8 cellular contexts compared by ENCODE assay signal in the genomic region with DNA sequence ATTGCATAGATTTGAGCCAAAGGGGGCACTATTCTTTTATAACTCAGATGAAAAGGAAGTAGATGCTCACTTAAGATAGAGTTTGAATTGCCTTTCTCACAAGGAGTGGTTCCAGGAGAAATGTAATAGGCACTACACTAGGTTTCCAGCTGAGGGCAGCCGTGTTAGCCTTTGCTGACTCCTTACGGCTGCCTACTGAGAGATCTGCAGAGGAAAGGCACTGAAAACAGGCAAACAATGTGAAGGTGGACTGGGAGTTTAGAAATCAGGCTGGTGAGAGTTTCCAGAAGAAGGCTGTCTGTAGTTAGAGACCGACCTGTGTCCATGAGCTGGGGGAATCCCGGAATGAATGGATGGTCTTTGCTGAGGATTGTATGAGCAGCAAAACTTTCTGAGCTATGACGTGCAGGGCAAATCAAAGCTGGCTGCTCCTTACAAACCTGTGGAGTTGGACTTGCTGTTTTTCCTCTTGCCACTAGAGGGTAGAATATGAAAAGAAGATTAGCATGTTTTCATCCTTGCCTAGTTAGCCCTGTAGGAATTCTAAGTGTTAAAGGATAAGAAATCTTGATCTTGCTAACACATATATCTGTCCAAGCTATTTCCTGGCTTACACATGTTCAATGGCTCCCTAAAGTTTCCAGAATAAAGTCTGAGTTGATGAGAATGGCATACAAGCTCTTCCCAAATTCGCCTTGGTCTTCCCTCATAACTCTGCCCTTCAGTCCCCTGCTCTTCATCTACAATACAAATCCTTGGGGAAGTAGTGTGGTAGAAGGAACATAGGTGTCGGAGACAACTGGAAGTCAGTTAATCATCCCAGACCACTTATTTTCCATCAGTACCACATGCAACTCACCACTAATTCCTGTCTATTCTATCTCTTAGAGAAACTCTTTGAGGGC. TPM values are rescaled to one million over a fixed set of nuclear protein-coding genes. Genes with fewer than 3 reads are reported as not detected.
DNase-seq lines count a peak whose midpoint lies in the region; ATAC-seq and TF ChIP-seq lines count a peak whose summit lies in the region.

No MANE protein-coding gene starts in this region.

- no peaks in the 10 kb centered on the region for H3K36me3 Mint-ChIP-seq in activated CD8-positive, alpha-beta memory T cell treated with anti-CD3 and anti-CD28 coated beads, Interleukin-2, amount 10 ng/mL, durations not matched to agents 7 days and 5 days
- no peaks in the 10 kb centered on the region for H3K36me3 Mint-ChIP-seq in endothelial cell (ENCODE audit: low read depth, unreplicated experiment)
- no peaks in the 10 kb centered on the region for H3K36me3 Mint-ChIP-seq in stimulated activated naive B cell treated with anti-CD40 and anti-IgM and Interleukin-4, amounts not matched to agents 10 μg/mL and 1 μg/mL and 100 μg/mL, for 72 hours

- H3K9me3 ChIP-seq in ES-I3 (ENCODE audit: control insufficient read depth, insufficient read depth, low read length) (no peaks in the 10 kb centered on the region), mesodermal cell (ENCODE audit: control insufficient read depth, low read length) (no peaks in the 10 kb centered on the region)

- H3K27ac Mint-ChIP-seq in activated CD8-positive, alpha-beta memory T cell treated with anti-CD3 and anti-CD28 coated beads, Interleukin-2, amount 10 ng/mL, durations not matched to agents 7 days and 5 days = no peak overlapping the region
- no peak overlapping the region for H3K27ac Mint-ChIP-seq in endothelial cell (ENCODE audit: unreplicated experiment)
- no peak overlapping the region for H3K27ac Mint-ChIP-seq in stimulated activated naive B cell treated with anti-CD40 and anti-IgM and Interleukin-4, amounts not matched to agents 10 μg/mL and 1 μg/mL and 100 μg/mL, for 72 hours

- DNase-seq in HT1080 (ENCODE audit: low read depth) (peak; percentile 83), NOMO-1 treated with DMSO at 0.1 percent for 48 hours (lab: John Stamatoyannopoulos, UW; ENCODE audit: unreplicated experiment) (peak; percentile 69), endothelial cell (ENCODE audit: low spot score) (peak; percentile 67)
- DNase-seq in activated CD8-positive, alpha-beta memory T cell treated with anti-CD3 and anti-CD28 coated beads, Interleukin-2, amount 10 ng/mL, durations not matched to agents 7 days and 5 days = peak; percentile 65
- DNase-seq in stimulated activated naive B cell treated with anti-CD40 and anti-IgM and Interleukin-4, amounts not matched to agents 10 μg/mL and 1 μg/mL and 100 μg/mL, for 72 hours = peak; percentile 27

- H3K4me1 Mint-ChIP-seq in activated CD8-positive, alpha-beta memory T cell treated with anti-CD3 and anti-CD28 coated beads, Interleukin-2, amount 10 ng/mL, durations not matched to agents 7 days and 5 days = no peaks in the 10 kb centered on the region
- H3K4me1 Mint-ChIP-seq in endothelial cell (ENCODE audit: unreplicated experiment) = no peaks in the 10 kb centered on the region
- no peaks in the 10 kb centered on the region for H3K4me1 Mint-ChIP-seq in stimulated activated naive B cell treated with anti-CD40 and anti-IgM and Interleukin-4, amounts not matched to agents 10 μg/mL and 1 μg/mL and 100 μg/mL, for 72 hours

- peaks cover 16% of the 10 kb centered on the region; the same call in 1 of the 2 replicates for H3K4me1 ChIP-seq in ES-I3 (ENCODE audit: insufficient read depth, low read length)
- H3K4me1 ChIP-seq in mesodermal cell (ENCODE audit: control insufficient read depth, insufficient read depth, low read length, poor library complexity, severe bottlenecking) = peaks cover 7% of the 10 kb centered on the region

- H3K36me3 ChIP-seq in ES-I3 (ENCODE audit: insufficient read depth, low read length) = no peaks in the 10 kb centered on the region
- no peaks in the 10 kb centered on the region for H3K36me3 ChIP-seq in mesodermal cell (ENCODE audit: control insufficient read depth, insufficient read depth, low read length)

- peak overlapping the region; percentile 81 for H3K27ac ChIP-seq in mesodermal cell (ENCODE audit: low read depth, low read length, severe bottlenecking)

- peak; percentile 84 for TF ChIP-seq CTCF in endothelial cell (IDR thresholded peaks at IDR 0.05; ENCODE audit: unreplicated experiment)

- no peaks in the 10 kb centered on the region for H3K9me3 Mint-ChIP-seq in activated CD8-positive, alpha-beta memory T cell treated with anti-CD3 and anti-CD28 coated beads, Interleukin-2, amount 10 ng/mL, durations not matched to agents 7 days and 5 days (ENCODE audit: low read depth)
- H3K9me3 Mint-ChIP-seq in endothelial cell (ENCODE audit: unreplicated experiment) = no peaks in the 10 kb centered on the region
- H3K9me3 Mint-ChIP-seq in stimulated activated naive B cell treated with anti-CD40 and anti-IgM and Interleukin-4, amounts not matched to agents 10 μg/mL and 1 μg/mL and 100 μg/mL, for 72 hours = no peaks in the 10 kb centered on the region

- CTCF ChIA-PET in activated CD8-positive, alpha-beta memory T cell treated with anti-CD3 and anti-CD28 coated beads, Interleukin-2, amount 10 ng/mL, durations not matched to agents 7 days and 5 days (lab: Charles Lee) = interaction anchor here (0.6 to 7.2 kb wide), 58 partner anchors 8 to 569 kb away, joined by 3 to 75 read pairs (median 5); a partner anchor contains a TSS

- H3K4me3 ChIP-seq in mesodermal cell (ENCODE audit: extremely low read depth, insufficient read depth, low read length, poor library complexity, severe bottlenecking) = no peak overlapping the region

- 1 to 2% methylated on average over 4 to 5 of the region's 7 CpGs for WGBS in mesodermal cell (ENCODE audit: insufficient coverage in 2 of 2), 2 experiments

- H3K4me3 Mint-ChIP-seq in activated CD8-positive, alpha-beta memory T cell treated with anti-CD3 and anti-CD28 coated beads, Interleukin-2, amount 10 ng/mL, durations not matched to agents 7 days and 5 days = no peak overlapping the region
- H3K4me3 Mint-ChIP-seq in endothelial cell (ENCODE audit: unreplicated experiment) = no peak overlapping the region
- no peak overlapping the region for H3K4me3 Mint-ChIP-seq in stimulated activated naive B cell treated with anti-CD40 and anti-IgM and Interleukin-4, amounts not matched to agents 10 μg/mL and 1 μg/mL and 100 μg/mL, for 72 hours

- peak; percentile 93 for ATAC-seq in activated CD8-positive, alpha-beta memory T cell treated with anti-CD3 and anti-CD28 coated beads, Interleukin-2, amount 10 ng/mL, durations not matched to agents 7 days and 5 days
- ATAC-seq in stimulated activated naive B cell treated with anti-CD40 and anti-IgM and Interleukin-4, amounts not matched to agents 10 μg/mL and 1 μg/mL and 100 μg/mL, for 72 hours (replicated peaks) = peak; percentile 91 to 96
- ATAC-seq in HG03378 (IDR thresholded peaks at IDR 0.05; ENCODE audit: unreplicated experiment) = no peak

- peak overlapping the region; percentile 40 for H3K9ac ChIP-seq in ES-I3 (ENCODE audit: low read depth, low read length)

- no peaks in the 10 kb centered on the region for H3K27me3 Mint-ChIP-seq in activated CD8-positive, alpha-beta memory T cell treated with anti-CD3 and anti-CD28 coated beads, Interleukin-2, amount 10 ng/mL, durations not matched to agents 7 days and 5 days
- H3K27me3 Mint-ChIP-seq in endothelial cell (ENCODE audit: unreplicated experiment) = no peaks in the 10 kb centered on the region
- no peaks in the 10 kb centered on the region for H3K27me3 Mint-ChIP-seq in stimulated activated naive B cell treated with anti-CD40 and anti-IgM and Interleukin-4, amounts not matched to agents 10 μg/mL and 1 μg/mL and 100 μg/mL, for 72 hours

RNA-seq across cellular contexts. Expression of a gene that starts 20.1 kb away (rescaled TPM):
- total RNA-seq in HT1080 (2014; rRNA removed; shearing (Covaris generic)) = 26.6 and 29.5 TPM in 2 replicates
- 12.8 and 18.9 TPM in 2 replicates for polyA plus RNA-seq in HT1080 (2015; cell fraction: cytosol; rRNA removed)
- polyA plus RNA-seq in HT1080 (2015; cell fraction: nucleus; rRNA removed) = 27.4 and 28.2 TPM in 2 replicates
- 10 to 100 TPM; 41.8 to 58.7 TPM for total RNA-seq in activated CD8-positive, alpha-beta memory T cell treated with anti-CD3 and anti-CD28 coated beads, Interleukin-2, amount 10 ng/mL, durations not matched to agents 7 days and 5 days
- 95.5 TPM for total RNA-seq in endothelial cell (ENCODE audit: unreplicated experiment)
- polyA plus RNA-seq in mesodermal cell (2013, experiment 1 of 2) = 36.0 TPM
- polyA plus RNA-seq in mesodermal cell (2013, experiment 2 of 2) = 33.8 TPM

Comparison
In these comparisons a context has a peak if more than half of its experiments do, and no peak if none do; other contexts are left out.
1. DNase-seq: peak in every context shown above with its lines; median percentile 83 in HT1080; 69 in NOMO-1 treated with DMSO at 0.1 percent for 48 hours; 67 in endothelial cell; 65 in activated CD8-positive, alpha-beta memory T cell treated with anti-CD3 and anti-CD28 coated beads, Interleukin-2, amount 10 ng/mL, durations not matched to agents 7 days and 5 days; 27 in stimulated activated naive B cell treated with anti-CD40 and anti-IgM and Interleukin-4, amounts not matched to agents 10 μg/mL and 1 μg/mL and 100 μg/mL, for 72 hours.